ENCODE assay signal across 8 cellular contexts in the genomic region with DNA sequence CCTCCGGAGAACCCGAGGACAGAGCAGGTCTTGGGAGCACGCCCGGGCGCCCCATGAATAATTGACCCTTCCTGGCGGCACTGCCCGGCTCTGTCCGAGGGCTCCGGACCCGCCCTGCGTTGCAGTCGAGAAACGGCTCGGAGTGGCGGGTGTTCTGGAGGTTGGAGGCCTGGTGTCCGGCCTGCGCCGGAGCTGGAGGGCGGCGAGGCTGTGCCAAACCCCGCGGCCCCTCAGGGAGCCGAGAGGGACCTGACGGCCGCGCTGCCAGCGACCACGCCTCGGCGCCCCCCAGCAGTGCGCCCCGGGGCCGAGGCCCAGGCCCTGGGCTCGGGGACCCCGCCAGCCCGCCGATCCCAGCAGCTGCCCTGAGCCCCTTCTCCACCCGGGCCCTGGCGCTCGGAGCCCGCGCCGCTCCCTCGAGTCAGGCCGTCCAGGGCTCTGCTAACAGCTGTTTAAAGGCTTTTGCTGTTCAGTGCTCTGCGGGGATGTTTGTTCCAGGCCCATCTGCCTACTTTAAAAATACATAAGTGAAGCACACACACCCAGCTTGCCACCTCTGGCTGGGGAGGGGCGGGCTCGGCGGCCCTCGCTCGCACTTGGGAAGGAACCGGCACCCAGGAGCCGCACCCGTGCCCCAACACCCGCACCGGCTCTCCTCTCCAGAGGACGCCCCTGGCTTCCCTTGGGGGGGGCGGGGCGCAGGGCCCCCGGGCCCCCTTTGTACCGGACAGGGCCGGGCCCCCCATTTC. TPM values are rescaled to one million over a fixed set of nuclear protein-coding genes. Genes with fewer than 3 reads are reported as not detected.
DNase-seq lines count a peak whose midpoint lies in the region; ATAC-seq and TF ChIP-seq lines count a peak whose summit lies in the region.

No MANE protein-coding gene starts in this region.

- peak overlapping the region; percentile 95 for H3K27ac ChIP-seq in SK-N-MC

- H3K4me3 ChIP-seq in SK-N-MC (peak overlapping the region; percentile 78), epithelial cell of esophagus (ENCODE audit: low read length) (peak overlapping the region; percentile 78)

- H3K9me3 ChIP-seq in SK-N-MC (ENCODE audit: low read depth, low read length): no peaks in the 10 kb centered on the region

- H3K9ac ChIP-seq in SK-N-MC (ENCODE audit: insufficient read length): peak overlapping the region; percentile 96

- ATAC-seq in GM21528 (IDR thresholded peaks at IDR 0.05; ENCODE audit: low FRiP score, unreplicated experiment): no peak
- ATAC-seq in HG03108 (IDR thresholded peaks at IDR 0.05; ENCODE audit: unreplicated experiment): no peak
- ATAC-seq in GM21825 (IDR thresholded peaks at IDR 0.05; ENCODE audit: unreplicated experiment): no peak

- TF ChIP-seq CTCF in epithelial cell of esophagus (IDR thresholded peaks at IDR 0.05; ENCODE audit: insufficient read depth, low read depth, low read length, missing control alignments): no peak

- peak; percentile 12 for DNase-seq in stimulated activated CD4-positive, alpha-beta T cell treated with anti-CD3 and anti-CD28 coated beads, Interleukin-12 subunit alpha, Interleukin-12 subunit beta, amount 100 ng/mL, for 4 hours
- no peak for DNase-seq in stimulated activated CD4-positive, alpha-beta T cell treated with anti-CD3 and anti-CD28 coated beads, Interleukin-4, amount 100 ng/mL, for 24 hours
- DNase-seq in SK-N-MC (ENCODE audit: low read depth, low spot score): no peak
- DNase-seq in epithelial cell of esophagus (ENCODE audit: low read depth): peak; percentile 38
- DNase-seq in myocyte (ENCODE audit: low read depth): peak; percentile 50

- no peaks in the 10 kb centered on the region for H3K36me3 ChIP-seq in SK-N-MC (ENCODE audit: insufficient read depth, low read length)

RNA-seq across cellular contexts. Expression of gene ZNF710, which starts 0.8 kb away (rescaled TPM):
- total RNA-seq in myocyte: 5.3 and 6.3 TPM in 2 replicates
- polyA plus RNA-seq in myocyte (2012): 8.4 TPM

Comparison
In these comparisons a context has a peak if more than half of its experiments do, and no peak if none do; other contexts are left out.
1. DNase-seq: peak in stimulated activated CD4-positive, alpha-beta T cell treated with anti-CD3 and anti-CD28 coated beads, Interleukin-12 subunit alpha, Interleukin-12 subunit beta, amount 100 ng/mL, for 4 hours (single experiment), epithelial cell of esophagus (single experiment) and myocyte (single experiment); none in stimulated activated CD4-positive, alpha-beta T cell treated with anti-CD3 and anti-CD28 coated beads, Interleukin-4, amount 100 ng/mL, for 24 hours (single experiment) and SK-N-MC (single experiment).